15 cellular contexts compared by ENCODE assay signal in genomic region chr5:114412509-114413171, GRCh38. TPM values are rescaled to one million over a fixed set of nuclear protein-coding genes. Genes with fewer than 3 reads are reported as not detected.
A peak's percentile ranks its signal among the peaks of the same experiment; 100 is the strongest.
DNase-seq lines count a peak whose midpoint lies in the region; ATAC-seq and TF ChIP-seq lines count a peak whose summit lies in the region.
"Had no signal": no experiment of that assay in that cellular context is flagged by ENCODE, and none has a peak within 500 bp of the region (broad histone marks: within the 10 kb centered on the region; RNA-seq: fewer than 3 reads in every experiment).

No MANE protein-coding gene starts in this region.

- H2AFZ ChIP-seq in hepatocyte: no peak overlapping the region

- H3K9me3 ChIP-seq in hepatocyte (ENCODE audit: low read depth): no peaks in the 10 kb centered on the region

- H3K27ac ChIP-seq in HL-60 (replicated peaks) (peak overlapping the region; percentile 52), hepatocyte (peak overlapping the region; percentile 24)

- no peaks in the 10 kb centered on the region for H3K9me2 ChIP-seq in hepatocyte (replicated peaks; ENCODE audit: insufficient read depth)

- H3K4me1 ChIP-seq in hepatocyte (ENCODE audit: insufficient read depth): peaks cover 6% of the 10 kb centered on the region

- WGBS in hepatocyte (ENCODE audit: low lambda C conversion rate, missing lambda C conversion rate): 25% methylated on average over 1 of the region's 1 CpG

- DNase-seq in CD1c-positive myeloid dendritic cell (ENCODE audit: extremely low spot score): peak; percentile 4
- DNase-seq in HL-60 (ENCODE audit: low read depth in 1 of 2, low spot score in 1 of 2): peak in 1 of 2 experiments; percentile 27
- peak; percentile 12 for DNase-seq in T1000 (lab: John Stamatoyannopoulos, UW)
- DNase-seq in hepatocyte (ENCODE audit: low spot score): peak; percentile 58
- no peak for DNase-seq in HUDEP-2 (lab: John Stamatoyannopoulos, UW; ENCODE audit: unreplicated experiment in 76 of 76)
- DNase-seq in Kasumi-1 (lab: John Stamatoyannopoulos, UW): no peak
- no peak for DNase-seq in T-helper 9 cell
- DNase-seq: activated CD4-positive, CD25-positive, alpha-beta regulatory T cell treated with anti-CD3 and anti-CD28 coated beads, Interleukin-2, amount 50 U/mL, for 72 hours; activated effector memory CD4-positive, alpha-beta T cell treated with Interleukin-2 at 50 U/mL for 16 hours; CD4-positive, alpha-beta memory T cell; dorsolateral prefrontal cortex; naive thymus-derived CD4-positive, alpha-beta T cell; NCI-H1436 had no signal

- H4K20me1 ChIP-seq in hepatocyte (ENCODE audit: insufficient read depth, poor library complexity, severe bottlenecking): no peaks in the 10 kb centered on the region

- H3K27me3 ChIP-seq in HL-60 (ENCODE audit: insufficient read depth, poor library complexity, severe bottlenecking) (no peaks in the 10 kb centered on the region), hepatocyte (no peaks in the 10 kb centered on the region)
- H3K27me3 ChIP-seq: dorsolateral prefrontal cortex had no signal

- H3K79me2 ChIP-seq in hepatocyte: no peaks in the 10 kb centered on the region

- H3K36me3 ChIP-seq in hepatocyte (replicated peaks; ENCODE audit: insufficient read depth, low read depth): no peaks in the 10 kb centered on the region

- H3K4me3 ChIP-seq in HL-60 (replicated peaks; ENCODE audit: insufficient read depth, low read length) (no peak overlapping the region), hepatocyte (no peak overlapping the region)
- H3K4me3 ChIP-seq: dorsolateral prefrontal cortex had no signal

- H3K4me2 ChIP-seq in hepatocyte: no peak overlapping the region

- no peak for TF ChIP-seq CTCF in HL-60 (IDR thresholded peaks at IDR 0.05; ENCODE audit: insufficient read depth, low read length)
- TF ChIP-seq CTCF in hepatocyte (IDR thresholded peaks at IDR 0.05; ENCODE audit: poor library complexity): no peak

- no peak for ATAC-seq in HG03135 (IDR thresholded peaks at IDR 0.05; ENCODE audit: unreplicated experiment)
- ATAC-seq: naive thymus-derived CD4-positive, alpha-beta T cell; stimulated activated effector memory CD8-positive, alpha-beta T cell treated with anti-CD3 and anti-CD28 coated beads, Interleukin-12 subunit alpha, Interleukin-12 subunit beta, amount 100 ng/mL, for 72 hours had no signal

RNA-seq across cellular contexts. Expression of gene KCNN2, which starts 50.8 kb away (rescaled TPM):
- total RNA-seq in hepatocyte: 3.2 and 3.9 TPM in 2 replicates
- 6.4 and 9.5 TPM in 2 replicates for polyA plus RNA-seq in hepatocyte
- total RNA-seq: CD4-positive, alpha-beta memory T cell; naive thymus-derived CD4-positive, alpha-beta T cell had no signal
- polyA plus RNA-seq: CD4-positive, alpha-beta memory T cell; naive thymus-derived CD4-positive, alpha-beta T cell had no signal

Comparison
In these comparisons a context has a peak if more than half of its experiments do, and no peak if none do; other contexts are left out.
1. DNase-seq: peak in CD1c-positive myeloid dendritic cell (single experiment), T1000 (single experiment) and hepatocyte (single experiment); none in HUDEP-2 (0 of 76), Kasumi-1 (0 of 2) and T-helper 9 cell (single experiment).